10 cellular contexts compared by ENCODE assay signal in the genomic region with DNA sequence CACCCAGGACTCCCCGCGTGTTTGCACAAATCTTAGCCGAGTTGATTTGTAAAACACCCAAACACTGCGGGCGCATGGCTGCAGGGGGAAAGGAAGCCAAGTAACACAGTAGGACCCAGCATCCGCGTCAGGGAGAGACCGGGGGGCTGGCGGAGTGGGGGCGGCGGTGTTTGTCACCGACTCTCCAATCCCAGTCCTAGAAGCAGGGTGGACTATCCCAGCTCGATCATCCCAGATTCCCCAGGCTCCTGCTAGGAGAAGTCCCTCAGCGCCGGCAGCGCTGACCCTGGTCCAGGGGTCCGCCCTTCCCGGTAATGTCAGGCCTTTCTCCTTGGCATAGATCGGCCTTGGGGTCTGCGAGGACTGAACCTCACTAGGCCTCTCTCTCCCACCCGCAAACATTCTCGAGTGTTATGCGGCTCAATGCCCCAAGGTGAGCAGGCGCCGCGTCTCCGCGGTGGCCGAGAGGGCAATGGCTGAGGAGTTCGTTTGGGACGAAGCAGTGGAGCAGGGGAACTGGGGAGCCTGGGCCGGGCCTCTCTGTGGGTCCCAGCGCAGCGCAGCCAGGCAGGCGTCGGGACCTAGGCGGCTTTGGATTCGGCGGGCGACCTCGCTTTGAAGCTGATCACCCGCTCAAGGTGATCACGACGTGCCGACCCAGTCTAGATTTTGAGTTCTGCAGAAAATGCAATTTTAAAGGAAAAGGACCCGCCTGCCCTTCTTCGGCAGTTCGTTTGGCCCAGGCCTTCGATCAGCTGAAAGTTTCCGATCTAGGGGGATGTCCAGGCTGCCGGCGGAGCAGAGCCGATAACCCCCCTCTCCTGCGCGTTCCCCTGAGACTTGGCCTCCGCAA. TPM values are rescaled to one million over a fixed set of nuclear protein-coding genes. Genes with fewer than 3 reads are reported as not detected.
DNase-seq lines count a peak whose midpoint lies in the region; ATAC-seq and TF ChIP-seq lines count a peak whose summit lies in the region.
"Had no signal": no experiment of that assay in that cellular context is flagged by ENCODE, and none has a peak within 500 bp of the region (broad histone marks: within the 10 kb centered on the region; RNA-seq: fewer than 3 reads in every experiment).

No MANE protein-coding gene starts in this region.

- H3K4me3 Mint-ChIP-seq in MCF 10A (ENCODE audit: unreplicated experiment): no peak overlapping the region

- peaks cover 0 to 82% of the 10 kb centered on the region in 2 donors for H3K27me3 ChIP-seq in breast epithelium
- H3K27me3 ChIP-seq in mammary epithelial cell (ENCODE audit: insufficient read depth, low read length): peaks cover 64% of the 10 kb centered on the region
- H3K27me3 ChIP-seq in muscle layer of colon (ENCODE audit: control insufficient read depth in 1 of 2, insufficient read depth in 2 of 2, low read length in 2 of 2): peaks cover 60 to 78% of the 10 kb centered on the region in 2 donors
- peaks cover 80% of the 10 kb centered on the region for H3K27me3 ChIP-seq in upper lobe of right lung

- no peak for DNase-seq in breast epithelium (ENCODE audit: low spot score in 2 of 2)
- DNase-seq in MCF 10A (ENCODE audit: unreplicated experiment): no peak
- no peak for DNase-seq in mammary epithelial cell
- peak; percentile 45 for DNase-seq in upper lobe of right lung
- DNase-seq in ecto neural progenitor cell (ENCODE audit: low spot score): no peak
- DNase-seq: NCI-H1048, T1000 had no signal

- BruUV-seq in MCF 10A (replicated peaks; lab: Mats Ljungman, UMichigan) (no TSS peak), mammary epithelial cell (replicated peaks; lab: Mats Ljungman, UMichigan) (no TSS peak)

- ATAC-seq in upper lobe of right lung (no peak), HG02610 (IDR thresholded peaks at IDR 0.05; ENCODE audit: unreplicated experiment) (no peak), GM18873 (IDR thresholded peaks at IDR 0.05; ENCODE audit: low FRiP score, unreplicated experiment) (no peak)

- H3K9me3 Mint-ChIP-seq in MCF 10A (ENCODE audit: unreplicated experiment): no peaks in the 10 kb centered on the region

- H3K9ac ChIP-seq in mammary epithelial cell (ENCODE audit: insufficient read depth, low read length): no peak overlapping the region
- H3K9ac ChIP-seq in muscle layer of colon (ENCODE audit: low read length): no peak overlapping the region

- H3K9me3 ChIP-seq in breast epithelium (no peaks in the 10 kb centered on the region), mammary epithelial cell (replicated peaks; ENCODE audit: insufficient read depth, low read length) (no peaks in the 10 kb centered on the region), muscle layer of colon (ENCODE audit: low read length) (no peaks in the 10 kb centered on the region), upper lobe of right lung (no peaks in the 10 kb centered on the region)

- peak overlapping the region; percentile 69 for H2AFZ ChIP-seq in mammary epithelial cell (ENCODE audit: low read depth, low read length)

- peaks cover 32% of the 10 kb centered on the region for H3K27me3 Mint-ChIP-seq in MCF 10A (ENCODE audit: insufficient read depth, unreplicated experiment)

- H3K36me3 Mint-ChIP-seq in MCF 10A (ENCODE audit: insufficient read depth, unreplicated experiment): peaks cover 6% of the 10 kb centered on the region

- in situ Hi-C loops in mammary epithelial cell (cut with MboI; ENCODE audit: low sequenced_read_pairs in 2 of 2): loop anchor here (10.0 kb wide), 1 partner anchor 299 kb away; no protein-coding TSS in a partner anchor

- TF ChIP-seq CTCF in breast epithelium (IDR thresholded peaks at IDR 0.05): no peak
- TF ChIP-seq CTCF in MCF 10A (IDR thresholded peaks at IDR 0.05; ENCODE audit: unreplicated experiment): no peak
- no peak for TF ChIP-seq CTCF in mammary epithelial cell (conservative IDR thresholded peaks at IDR 0.05 in 1 of 2, IDR thresholded peaks at IDR 0.05 in 1 of 2; ENCODE audit: extremely low read depth in 1 of 2, insufficient read depth in 1 of 2, low read depth in 1 of 2, low read length in 2 of 2)
- TF ChIP-seq CTCF in upper lobe of right lung (IDR thresholded peaks at IDR 0.05): no peak

- H3K4me2 ChIP-seq in mammary epithelial cell (ENCODE audit: insufficient read depth, low read depth, low read length): peak overlapping the region; percentile 83

- no peak overlapping the region for H3K27ac Mint-ChIP-seq in MCF 10A (ENCODE audit: low read depth, unreplicated experiment)

- peaks cover under 1% of the 10 kb centered on the region for H4K20me1 ChIP-seq in mammary epithelial cell (ENCODE audit: insufficient read depth, low read length)

- H3K4me3 ChIP-seq in breast epithelium: peak overlapping the region; percentile 32 to 71 (median 49)
- no peak overlapping the region for H3K4me3 ChIP-seq in mammary epithelial cell (replicated peaks in 1 of 3; ENCODE audit: insufficient read depth in 1 of 3, low read depth in 2 of 3, low read length in 3 of 3)
- H3K4me3 ChIP-seq in muscle layer of colon (ENCODE audit: low read depth in 1 of 2, low read length in 2 of 2): peak overlapping the region; percentile 43 to 54
- peak overlapping the region; percentile 42 for H3K4me3 ChIP-seq in upper lobe of right lung

- H3K79me2 ChIP-seq in mammary epithelial cell (ENCODE audit: insufficient read depth, low read length): no peaks in the 10 kb centered on the region

- POLR2A ChIA-PET in MCF 10A (lab: Yijun Ruan, JAX): no interaction called here

- dilution Hi-C loops in mammary epithelial cell (cut with HindIII; ENCODE audit: low sequenced_read_pairs): no loop called here

- intact Hi-C loops in breast epithelium (cut with DNase I; ENCODE audit: low total_unique reads): loop anchor here (10.0 kb wide), 1 partner anchor 299 kb away; no protein-coding TSS in a partner anchor
- intact Hi-C loops in MCF 10A (cut with micrococcal nuclease): no loop called here
- intact Hi-C loops in mammary epithelial cell (cut with micrococcal nuclease): no loop called here
- intact Hi-C loops in upper lobe of right lung (cut with DNase I): no loop called here

- CTCF ChIA-PET in MCF 10A (lab: Yijun Ruan, JAX) (interaction anchor here (0.7 to 8.0 kb wide), 4 partner anchors 10 to 364 kb away, joined by 3 to 127 read pairs (median 7); no protein-coding TSS in a partner anchor), mammary epithelial cell (lab: Charles Lee; ENCODE audit: low non-redundant PET) (no interaction called here)

- WGBS in mammary epithelial cell (ENCODE audit: low coverage, missing lambda C conversion rate): 26% methylated on average over 31 of the region's 56 CpGs

- H3K27ac ChIP-seq in breast epithelium (no peak overlapping the region), mammary epithelial cell (ENCODE audit: insufficient read depth, low read depth, low read length) (no peak overlapping the region), muscle layer of colon (ENCODE audit: low read depth, low read length) (no peak overlapping the region), upper lobe of right lung (no peak overlapping the region)

- H3K36me3 ChIP-seq in breast epithelium (no peaks in the 10 kb centered on the region), mammary epithelial cell (ENCODE audit: insufficient read depth, low read length) (no peaks in the 10 kb centered on the region), muscle layer of colon (ENCODE audit: insufficient read depth, low read length) (no peaks in the 10 kb centered on the region), upper lobe of right lung (no peaks in the 10 kb centered on the region)

- H3K4me1 ChIP-seq in breast epithelium (peaks cover 0 to 7% of the 10 kb centered on the region in 2 donors), mammary epithelial cell (ENCODE audit: insufficient read depth, low read length) (peaks cover 17% of the 10 kb centered on the region), muscle layer of colon (ENCODE audit: insufficient read depth, low read length) (peaks cover 13% of the 10 kb centered on the region), upper lobe of right lung (peaks cover 18% of the 10 kb centered on the region)

- peaks cover 7% of the 10 kb centered on the region for H3K4me1 Mint-ChIP-seq in MCF 10A (ENCODE audit: insufficient read depth, unreplicated experiment)

- no peak for TF ChIP-seq POLR2A in breast epithelium (IDR thresholded peaks at IDR 0.05)

RNA-seq across cellular contexts. Expression of gene GDF7, which starts 1.5 kb away (rescaled TPM):
- total RNA-seq in breast epithelium (under 1 TPM; under 0.01 to 0.15 (median under 0.01) TPM), MCF 10A (2022) (not detected in 2 replicates), mammary epithelial cell (under 1 TPM in 1 of 2 donors, not detected in 1; under 0.01 TPM), upper lobe of right lung (0.72 TPM)
- not detected for polyA plus RNA-seq in mammary epithelial cell
- polyA minus RNA-seq in mammary epithelial cell: not detected

RNA-seq across cellular contexts. Expression of gene HS1BP3, which starts 14.6 kb away (rescaled TPM):
- total RNA-seq in breast epithelium (10 to 100 TPM; 19.0 to 31.8 (median 25.9) TPM), MCF 10A (2022) (10.0 and 25.1 TPM in 2 replicates), mammary epithelial cell (10 to 100 TPM; 20.5 to 26.5 TPM), upper lobe of right lung (35.8 TPM)
- polyA plus RNA-seq in mammary epithelial cell: 13.4 TPM
- polyA minus RNA-seq in mammary epithelial cell: 27.1 TPM

Comparison
In these comparisons a context has a peak if more than half of its experiments do, and no peak if none do; other contexts are left out.
1. H3K4me3 ChIP-seq: peak in breast epithelium (3 of 3), muscle layer of colon (2 of 2) and upper lobe of right lung (single experiment); none in mammary epithelial cell (0 of 3).